Comparison of ENCODE assay signal across 9 cellular contexts in the genomic region with DNA sequence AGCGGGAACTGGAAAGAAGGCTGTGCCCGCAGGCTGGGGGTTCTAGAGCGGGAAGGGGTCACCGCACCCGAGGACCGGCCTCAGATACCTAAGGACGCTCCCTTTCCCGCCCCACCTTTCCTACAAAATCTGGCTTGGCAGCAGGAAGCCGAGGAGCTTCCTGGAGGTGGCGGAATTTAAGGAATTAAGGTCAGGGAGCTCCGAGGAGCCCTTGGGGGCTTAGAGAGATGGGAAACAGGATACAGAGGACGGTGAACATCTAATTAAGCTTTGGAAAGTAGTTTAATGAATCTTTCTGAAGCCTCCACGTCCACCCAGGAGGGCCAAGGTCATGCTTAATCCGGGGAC. TPM values are rescaled to one million over a fixed set of nuclear protein-coding genes. Genes with fewer than 3 reads are reported as not detected.
DNase-seq lines count a peak whose midpoint lies in the region; ATAC-seq and TF ChIP-seq lines count a peak whose summit lies in the region.
"Had no signal": no experiment of that assay in that cellular context is flagged by ENCODE, and none has a peak within 500 bp of the region (broad histone marks: within the 10 kb centered on the region; RNA-seq: fewer than 3 reads in every experiment).

No MANE protein-coding gene starts in this region.

- H3K4me2 ChIP-seq in fibroblast of lung (ENCODE audit: extremely low read depth, insufficient read depth, low read length) (peak overlapping the region; percentile 87), parathyroid adenoma (ENCODE audit: low read length) (peak overlapping the region; percentile 84)

- intact Hi-C loops in Panc1 (cut with micrococcal nuclease; ENCODE audit: unreplicated experiment) (no loop called here), mucosa of descending colon (cut with DNase I, micrococcal nuclease) (no loop called here)

- no peaks in the 10 kb centered on the region for H3K36me3 ChIP-seq in Panc1 (ENCODE audit: control insufficient read depth, insufficient read depth, low read length)
- H3K36me3 ChIP-seq in fibroblast of lung (ENCODE audit: control insufficient read depth, insufficient read depth, low read length), result no peaks in the 10 kb centered on the region
- no peaks in the 10 kb centered on the region for H3K36me3 ChIP-seq in parathyroid adenoma (ENCODE audit: control insufficient read depth, insufficient read depth, low read length)
- H3K36me3 ChIP-seq in mucosa of descending colon (ENCODE audit: low read depth), result no peaks in the 10 kb centered on the region

- H3K9ac ChIP-seq in fibroblast of lung (ENCODE audit: insufficient read depth, low read length), result no peak overlapping the region
- H3K9ac ChIP-seq in parathyroid adenoma, result no peak overlapping the region

- H3K9me3 ChIP-seq in Panc1 (ENCODE audit: control insufficient read depth, insufficient read depth, low read depth, low read length) (no peaks in the 10 kb centered on the region), fibroblast of lung (ENCODE audit: control insufficient read depth, insufficient read depth, low read depth, low read length) (no peaks in the 10 kb centered on the region), parathyroid adenoma (ENCODE audit: control insufficient read depth, low read length) (no peaks in the 10 kb centered on the region), mucosa of descending colon (no peaks in the 10 kb centered on the region)

- no peaks in the 10 kb centered on the region for H3K79me2 ChIP-seq in fibroblast of lung (ENCODE audit: control insufficient read depth, insufficient read depth, low read length)
- H3K79me2 ChIP-seq in parathyroid adenoma, result peaks cover 5% of the 10 kb centered on the region

- no TSS peak for BruUV-seq in Panc1 (replicated peaks; lab: Mats Ljungman, UMichigan)

- DNase-seq in EL, result peak; percentile 3
- DNase-seq in Panc1 (ENCODE audit: low read depth, low spot score), result no peak
- DNase-seq in fibroblast of lung (ENCODE audit: low read depth in 2 of 2), result no peak
- no peak for DNase-seq in NAMALWA (ENCODE audit: low spot score)
- DNase-seq in mucosa of descending colon, result no peak

- peak overlapping the region; percentile 75 for H2AFZ ChIP-seq in fibroblast of lung (ENCODE audit: low read length)
- H2AFZ ChIP-seq in parathyroid adenoma, result peak overlapping the region; percentile 78

- TF ChIP-seq CTCF in Panc1 (IDR thresholded peaks at IDR 0.05) (no peak), fibroblast of lung (conservative IDR thresholded peaks at IDR 0.05 in 1 of 2, IDR thresholded peaks at IDR 0.05 in 1 of 2; ENCODE audit: low read depth in 1 of 2, low read length in 2 of 2) (no peak), parathyroid adenoma (IDR thresholded peaks at IDR 0.05) (no peak), mucosa of descending colon (IDR thresholded peaks at IDR 0.05) (no peak)

- POLR2A ChIA-PET in Panc1 (lab: Charles Lee), result no interaction called here

- CTCF ChIA-PET in Panc1 (lab: Charles Lee), result no interaction called here

- no peaks in the 10 kb centered on the region; the same call in 1 of the 2 replicates for H3K4me1 ChIP-seq in Panc1 (ENCODE audit: control insufficient read depth, insufficient read depth, low read length)
- peaks cover 2% of the 10 kb centered on the region for H3K4me1 ChIP-seq in fibroblast of lung (ENCODE audit: control insufficient read depth, extremely low read depth, insufficient read depth, low read length)
- H3K4me1 ChIP-seq in parathyroid adenoma, result no peaks in the 10 kb centered on the region
- H3K4me1 ChIP-seq in mucosa of descending colon (ENCODE audit: low read depth), result no peaks in the 10 kb centered on the region

- H3K27ac ChIP-seq in Panc1 (ENCODE audit: low read length) (no peak overlapping the region), fibroblast of lung (ENCODE audit: insufficient read depth, low read length) (no peak overlapping the region), parathyroid adenoma (peak overlapping the region; percentile 89)

- in situ Hi-C loops in Panc1 (cut with HindIII; ENCODE audit: low pct_unique_long_range_greater_than_20kb, low sequenced_read_pairs), result no loop called here

- H4K20me1 ChIP-seq in fibroblast of lung (ENCODE audit: control insufficient read depth, extremely low read depth, insufficient read depth, low read length), result no peaks in the 10 kb centered on the region

- H3K27me3 ChIP-seq in Panc1 (ENCODE audit: control insufficient read depth, insufficient read depth, low read length), result no peaks in the 10 kb centered on the region; the same call in 1 of the 2 replicates
- no peaks in the 10 kb centered on the region for H3K27me3 ChIP-seq in fibroblast of lung (ENCODE audit: control insufficient read depth, insufficient read depth, low read length)
- H3K27me3 ChIP-seq in parathyroid adenoma (ENCODE audit: control insufficient read depth, insufficient read depth, low read length), result no peaks in the 10 kb centered on the region

- ATAC-seq in Panc1, result no peak
- no peak for ATAC-seq in HG03378 (IDR thresholded peaks at IDR 0.05; ENCODE audit: unreplicated experiment)
- ATAC-seq in GM21723 (IDR thresholded peaks at IDR 0.05; ENCODE audit: unreplicated experiment), result no peak
- no peak for ATAC-seq in mucosa of descending colon

- H3K4me3 ChIP-seq in Panc1 (ENCODE audit: low read depth in 2 of 2, low read length in 2 of 2), result peak overlapping the region; percentile 58 to 76
- H3K4me3 ChIP-seq in fibroblast of lung (replicated peaks in 1 of 4; ENCODE audit: control extremely low read depth in 1 of 4, insufficient read depth in 1 of 4, low read depth in 3 of 4, low read length in 4 of 4), result peak overlapping the region; percentile 52 to 73 (median 64)
- H3K4me3 ChIP-seq in parathyroid adenoma (ENCODE audit: low read depth, low read length), result peak overlapping the region; percentile 66
- no peak overlapping the region for H3K4me3 ChIP-seq in mucosa of descending colon

RNA-seq across cellular contexts. Expression of gene AP3B2, which starts 0.5 kb away (rescaled TPM):
- total RNA-seq in Panc1 (2021; ENCODE audit: unreplicated experiment) (0.95 TPM), fibroblast of lung (0.17 and 0.51 TPM in 2 replicates), mucosa of descending colon (1 to 10 TPM in 2 of 3 donors, under 1 TPM in 1; 0.67 to 5.4 (median 1.9) TPM)
- polyA plus RNA-seq in Panc1 (2012; ENCODE audit: insufficient read length), result 1.1 TPM
- 0.09 TPM in 2 replicates for polyA plus RNA-seq in fibroblast of lung
- 0.09 and 0.14 TPM in 2 replicates for polyA plus RNA-seq in fibroblast of lung (2012)
- not detected in 2 replicates for polyA minus RNA-seq in fibroblast of lung (ENCODE audit: low replicate concordance)
- total RNA-seq: T-helper 2 cell treated with Interferon-gamma antibody and Interleukin-4, amounts not matched to agents 100 ng/mL and 5 ng/mL, for 36 hours had no signal
